Comparison of ENCODE assay signal across 16 cellular contexts in genomic region chr12:112061127-112061526, GRCh38. TPM values are rescaled to one million over a fixed set of nuclear protein-coding genes. Genes with fewer than 3 reads are reported as not detected.
A peak's percentile ranks its signal among the peaks of the same experiment; 100 is the strongest.
DNase-seq lines count a peak whose midpoint lies in the region; ATAC-seq and TF ChIP-seq lines count a peak whose summit lies in the region.
"Had no signal": no experiment of that assay in that cellular context is flagged by ENCODE, and none has a peak within 500 bp of the region (broad histone marks: within the 10 kb centered on the region; RNA-seq: fewer than 3 reads in every experiment).

No MANE protein-coding gene starts in this region.

- H3K4me3 Mint-ChIP-seq in activated T-cell treated with anti-CD3 and anti-CD28 coated beads, Interleukin-2, amount 50 U/mL, for 24 hours, result no peak overlapping the region
- H3K4me3 Mint-ChIP-seq in activated T-cell treated with anti-CD3 and anti-CD28 coated beads, Interleukin-2, amount 50 U/mL, for 4 hours, result no peak overlapping the region
- H3K4me3 Mint-ChIP-seq in endodermal cell, result no peak overlapping the region

- H3K36me3 ChIP-seq in endodermal cell (ENCODE audit: control insufficient read depth, insufficient read depth, low read length), result peaks cover 72% of the 10 kb centered on the region

- in situ Hi-C loops in Caki2 (cut with HindIII; ENCODE audit: low pct_unique_long_range_greater_than_20kb, low sequenced_read_pairs), result no loop called here

- no peaks in the 10 kb centered on the region for H3K27me3 Mint-ChIP-seq in activated T-cell treated with anti-CD3 and anti-CD28 coated beads, Interleukin-2, amount 50 U/mL, for 24 hours
- no peaks in the 10 kb centered on the region for H3K27me3 Mint-ChIP-seq in activated T-cell treated with anti-CD3 and anti-CD28 coated beads, Interleukin-2, amount 50 U/mL, for 4 hours (ENCODE audit: low read depth)
- no peaks in the 10 kb centered on the region for H3K27me3 Mint-ChIP-seq in endodermal cell (ENCODE audit: insufficient read depth)

- no peak overlapping the region for H3K27ac ChIP-seq in endodermal cell (ENCODE audit: low read depth, low read length)
- H3K27ac ChIP-seq: A549, BLaER1, GM23248, HL-60 had no signal

- 94 to 96% methylated on average over 2 of the region's 2 CpGs for WGBS in endodermal cell (ENCODE audit: insufficient coverage in 1 of 2, insufficient read length in 1 of 2), 2 experiments

- H3K4me1 Mint-ChIP-seq in activated T-cell treated with anti-CD3 and anti-CD28 coated beads, Interleukin-2, amount 50 U/mL, for 24 hours (ENCODE audit: low read depth), result no peaks in the 10 kb centered on the region
- H3K4me1 Mint-ChIP-seq in activated T-cell treated with anti-CD3 and anti-CD28 coated beads, Interleukin-2, amount 50 U/mL, for 4 hours (ENCODE audit: low read depth), result no peaks in the 10 kb centered on the region
- H3K4me1 Mint-ChIP-seq in endodermal cell, result peaks cover 3% of the 10 kb centered on the region

- H3K36me3 Mint-ChIP-seq in activated T-cell treated with anti-CD3 and anti-CD28 coated beads, Interleukin-2, amount 50 U/mL, for 24 hours (ENCODE audit: low read depth), result peaks cover 86% of the 10 kb centered on the region
- H3K36me3 Mint-ChIP-seq in activated T-cell treated with anti-CD3 and anti-CD28 coated beads, Interleukin-2, amount 50 U/mL, for 4 hours (ENCODE audit: insufficient read depth), result peaks cover 31% of the 10 kb centered on the region
- peaks cover 68% of the 10 kb centered on the region for H3K36me3 Mint-ChIP-seq in endodermal cell (ENCODE audit: low read depth)

- H3K9me3 Mint-ChIP-seq in activated T-cell treated with anti-CD3 and anti-CD28 coated beads, Interleukin-2, amount 50 U/mL, for 24 hours, result no peaks in the 10 kb centered on the region
- no peaks in the 10 kb centered on the region for H3K9me3 Mint-ChIP-seq in activated T-cell treated with anti-CD3 and anti-CD28 coated beads, Interleukin-2, amount 50 U/mL, for 4 hours
- no peaks in the 10 kb centered on the region for H3K9me3 Mint-ChIP-seq in endodermal cell

- no peak for ATAC-seq in activated T-cell treated with anti-CD3 and anti-CD28 coated beads, Interleukin-2, amount 50 U/mL, for 4 hours
- ATAC-seq in left lobe of liver, result peak; percentile 79
- ATAC-seq: A549, HCT116 had no signal

- H3K4me3 ChIP-seq in endodermal cell (ENCODE audit: low read length), result no peak overlapping the region
- H3K4me3 ChIP-seq: A549, BLaER1, GM23248 had no signal

- no peak for TF ChIP-seq CTCF in endodermal cell (conservative IDR thresholded peaks at IDR 0.05)

- H3K9me3 ChIP-seq in endodermal cell (ENCODE audit: control insufficient read depth, low read length), result no peaks in the 10 kb centered on the region
- H3K9me3 ChIP-seq: A549, BLaER1 had no signal

- H3K27ac Mint-ChIP-seq in activated T-cell treated with anti-CD3 and anti-CD28 coated beads, Interleukin-2, amount 50 U/mL, for 24 hours, result peak overlapping the region; percentile 71
- H3K27ac Mint-ChIP-seq in endodermal cell, result peak overlapping the region; percentile 77

- no peaks in the 10 kb centered on the region for H3K27me3 ChIP-seq in endodermal cell (ENCODE audit: control insufficient read depth, insufficient read depth, low read length, poor library complexity, severe bottlenecking)
- H3K27me3 ChIP-seq: BLaER1 had no signal

- H3K9ac ChIP-seq in endodermal cell (ENCODE audit: extremely low read depth, low read length, poor library complexity, severe bottlenecking), result no peak overlapping the region
- H3K9ac ChIP-seq: BLaER1, GM23248 had no signal

- no peak for DNase-seq in activated T-cell treated with anti-CD3 and anti-CD28 coated beads, Interleukin-2, amount 50 U/mL, for 24 hours
- DNase-seq in activated T-cell treated with anti-CD3 and anti-CD28 coated beads, Interleukin-2, amount 50 U/mL, for 4 hours, result no peak
- peak; percentile 34 for DNase-seq in Caki2 (ENCODE audit: low read depth)
- DNase-seq in endodermal cell, result peak; percentile 24
- no peak for DNase-seq in left lobe of liver (ENCODE audit: low spot score)
- DNase-seq in NCI-H2171 treated with DMSO at 0.1 percent for 48 hours (lab: John Stamatoyannopoulos, UW), result no peak
- DNase-seq in NOMO-1 treated with dmso at 0.1 percent for 144 hours (lab: John Stamatoyannopoulos, UW; ENCODE audit: unreplicated experiment), result no peak
- DNase-seq: AML-193, Calu3, DMS 273 treated with DMSO at 0.1 percent for 48 hours, GM23248, IMR-90 had no signal

- no peaks in the 10 kb centered on the region for H3K4me1 ChIP-seq in endodermal cell (ENCODE audit: control insufficient read depth, insufficient read depth, low read length)
- H3K4me1 ChIP-seq: BLaER1 had no signal

RNA-seq across cellular contexts. Expression of gene NAA25, which starts 47.5 kb away (rescaled TPM):
- 10 to 100 TPM; 60.1 to 67.5 (median 60.5) TPM for total RNA-seq in activated T-cell treated with anti-CD3 and anti-CD28 coated beads, Interleukin-2, amount 50 U/mL, for 4 hours
- 7.9 and 29.2 TPM in 2 replicates for total RNA-seq in Caki2 (2014; rRNA removed; shearing (Covaris generic); ENCODE audit: low replicate concordance)
- total RNA-seq in endodermal cell (10 to 100 TPM; 34.2 to 36.3 TPM), left lobe of liver (7.6 TPM)
- polyA plus RNA-seq in endodermal cell (2013, experiment 1 of 2), result 23.2 TPM
- 20.1 TPM for polyA plus RNA-seq in endodermal cell (2013, experiment 2 of 2)

RNA-seq across cellular contexts. Expression of gene ERP29, which starts 47.9 kb away (rescaled TPM):
- total RNA-seq in activated T-cell treated with anti-CD3 and anti-CD28 coated beads, Interleukin-2, amount 50 U/mL, for 4 hours, result 10 to 100 TPM; 60.5 to 78.5 (median 75.8) TPM
- total RNA-seq in Caki2 (2014; rRNA removed; shearing (Covaris generic); ENCODE audit: low replicate concordance), result 166 and 193 TPM in 2 replicates
- total RNA-seq in endodermal cell, result 100 to 1,000 TPM; 152 to 183 TPM
- 87.4 TPM for polyA plus RNA-seq in endodermal cell (2013, experiment 1 of 2)
- 77.3 TPM for polyA plus RNA-seq in endodermal cell (2013, experiment 2 of 2)
- 98.3 TPM for total RNA-seq in left lobe of liver

RNA-seq across cellular contexts. Expression of gene TMEM116, which starts 48.2 kb away (rescaled TPM):
- total RNA-seq in activated T-cell treated with anti-CD3 and anti-CD28 coated beads, Interleukin-2, amount 50 U/mL, for 4 hours, result 1 to 10 TPM; 3.6 to 5.8 (median 4.7) TPM
- 19.6 and 22.5 TPM in 2 replicates for total RNA-seq in Caki2 (2014; rRNA removed; shearing (Covaris generic); ENCODE audit: low replicate concordance)
- total RNA-seq in endodermal cell, result 10 to 100 TPM; 13.1 to 17.0 TPM
- 19.4 TPM for polyA plus RNA-seq in endodermal cell (2013, experiment 1 of 2)
- polyA plus RNA-seq in endodermal cell (2013, experiment 2 of 2), result 13.7 TPM
- total RNA-seq in left lobe of liver, result 9.1 TPM

Comparison
In these comparisons a context has a peak if more than half of its experiments do, and no peak if none do; other contexts are left out.
1. DNase-seq: peak in Caki2 (single experiment) and endodermal cell (single experiment); none in activated T-cell treated with anti-CD3 and anti-CD28 coated beads, Interleukin-2, amount 50 U/mL, for 24 hours (single experiment), activated T-cell treated with anti-CD3 and anti-CD28 coated beads, Interleukin-2, amount 50 U/mL, for 4 hours (single experiment), left lobe of liver (single experiment), NCI-H2171 treated with DMSO at 0.1 percent for 48 hours (single experiment) and NOMO-1 treated with dmso at 0.1 percent for 144 hours (single experiment).